In genomic region chr15:89401636-89402252, GRCh38 we compare ENCODE assay signal across 10 cellular contexts.
DNase-seq lines count a peak whose midpoint lies in the region; ATAC-seq and TF ChIP-seq lines count a peak whose summit lies in the region.
"Had no signal": no experiment of that assay in that cellular context is flagged by ENCODE, and none has a peak within 500 bp of the region (broad histone marks: within the 10 kb centered on the region; RNA-seq: fewer than 3 reads in every experiment).

No MANE protein-coding gene starts in this region.

- TF ChIP-seq CTCF in WI38 (IDR thresholded peaks at IDR 0.05; ENCODE audit: low read depth, low read length) = no peak

- in situ Hi-C loops in KBM-7 (cut with MboI; ENCODE audit: low pct_unique_long_range_greater_than_20kb, low sequenced_read_pairs) = no loop called here

- DNase-seq in DMS53 (lab: John Stamatoyannopoulos, UW) (peak; percentile 71), KBM-7 (peak; percentile 69), kidney tubule cell (ENCODE audit: low spot score) (peak; percentile 22), NCI-H1092 (lab: John Stamatoyannopoulos, UW) (no peak)
- no peak for DNase-seq in activated CD8-positive, alpha-beta memory T cell treated with anti-CD3 and anti-CD28 coated beads, Interleukin-2, amount 50 U/mL, for 4 hours
- DNase-seq: activated naive CD4-positive, alpha-beta T cell treated with anti-CD3 and anti-CD28 coated beads, Interleukin-2, amount 50 U/mL, for 16 hours; GOT3 had no signal

- peak overlapping the region; percentile 48 for H3K4me3 ChIP-seq in WI38 (ENCODE audit: low read depth, low read length)

- ATAC-seq in GM18517 (IDR thresholded peaks at IDR 0.05; ENCODE audit: unreplicated experiment) (no peak), GM21447 (IDR thresholded peaks at IDR 0.05; ENCODE audit: unreplicated experiment) (no peak)

Comparison
In these comparisons a context has a peak if more than half of its experiments do, and no peak if none do; other contexts are left out.
1. DNase-seq: peak in DMS53 (single experiment), KBM-7 (single experiment) and kidney tubule cell (single experiment); none in activated CD8-positive, alpha-beta memory T cell treated with anti-CD3 and anti-CD28 coated beads, Interleukin-2, amount 50 U/mL, for 4 hours (single experiment) and NCI-H1092 (single experiment).